Comparison of ENCODE assay signal across 10 cellular contexts in genomic region chr5:32027093-32027716, GRCh38.
A peak's percentile ranks its signal among the peaks of the same experiment; 100 is the strongest.
DNase-seq lines count a peak whose midpoint lies in the region; ATAC-seq and TF ChIP-seq lines count a peak whose summit lies in the region.
"Had no signal": no experiment of that assay in that cellular context is flagged by ENCODE, and none has a peak within 500 bp of the region (broad histone marks: within the 10 kb centered on the region; RNA-seq: fewer than 3 reads in every experiment).

No MANE protein-coding gene starts in this region.

- no peaks in the 10 kb centered on the region for H4K20me1 ChIP-seq in BLaER1

- H3K4me3 Mint-ChIP-seq in WTC11 = no peak overlapping the region

- H3K36me3 Mint-ChIP-seq in WTC11 = no peaks in the 10 kb centered on the region
- H3K36me3 Mint-ChIP-seq: activated naive CD4-positive, alpha-beta T cell treated with anti-CD3 and anti-CD28 coated beads, Interleukin-2, amount 50 U/mL, for 72 hours had no signal

- CTCF ChIA-PET in WTC11 (lab: Charles Lee) = interaction anchor here (1.1 to 2.0 kb wide), 5 partner anchors 29 to 218 kb away, joined by 3 to 12 read pairs (median 5); no protein-coding TSS in a partner anchor

- no peak; the same call in 1 of the 2 replicates for ATAC-seq in WTC11
- ATAC-seq in HG03378 (IDR thresholded peaks at IDR 0.05; ENCODE audit: unreplicated experiment) = no peak
- ATAC-seq: activated naive CD4-positive, alpha-beta T cell treated with anti-CD3 and anti-CD28 coated beads, Interleukin-2, amount 50 U/mL, for 72 hours had no signal

- H3K27ac ChIP-seq in BLaER1 = no peak overlapping the region

- POLR2A ChIA-PET in WTC11 (lab: Charles Lee) = interaction anchor here (0.6 kb wide), 2 partner anchors 190 to 230 kb away, joined by 3 to 14 read pairs; no protein-coding TSS in a partner anchor

- no peaks in the 10 kb centered on the region for H3K9me3 ChIP-seq in BLaER1

- no peaks in the 10 kb centered on the region for H3K36me3 ChIP-seq in BLaER1

- H3K4me1 ChIP-seq in BLaER1 = peaks cover 9% of the 10 kb centered on the region

- no peak for TF ChIP-seq CTCF in WTC11 (IDR thresholded peaks at IDR 0.05)
- TF ChIP-seq CTCF in foreskin fibroblast (IDR thresholded peaks at IDR 0.05; ENCODE audit: low read depth, low read length) = no peak

- H3K4me3 ChIP-seq in BLaER1 = no peak overlapping the region
- H3K4me3 ChIP-seq in foreskin fibroblast (ENCODE audit: low read depth in 1 of 2, low read length in 2 of 2) = peak overlapping the region; percentile 1 to 35

- no peaks in the 10 kb centered on the region for H3K9me3 Mint-ChIP-seq in WTC11
- H3K9me3 Mint-ChIP-seq: activated naive CD4-positive, alpha-beta T cell treated with anti-CD3 and anti-CD28 coated beads, Interleukin-2, amount 50 U/mL, for 72 hours had no signal

- peak overlapping the region; percentile 32; the same call in 1 of the 2 replicates for H3K4me2 ChIP-seq in BLaER1

- H3K4me1 Mint-ChIP-seq in WTC11 = peaks cover 34% of the 10 kb centered on the region

- DNase-seq in WTC11 (ENCODE audit: low spot score) (no peak), foreskin fibroblast (no peak), putamen (ENCODE audit: low spot score) (peak; percentile 81), SHP77 treated with DMSO at 0.1 percent for 48 hours (lab: John Stamatoyannopoulos, UW) (no peak)
- no peak for DNase-seq in activated T-cell treated with anti-CD3 and anti-CD28 coated beads, Interleukin-2, amount 50 U/mL, for 1 hour
- DNase-seq in activated CD8-positive, alpha-beta memory T cell treated with anti-CD3 and anti-CD28 coated beads for 24 hours = no peak
- DNase-seq: NCI-H524 had no signal

- no peaks in the 10 kb centered on the region for H3K27me3 ChIP-seq in BLaER1

- H3K27ac Mint-ChIP-seq in WTC11 = peak overlapping the region; percentile 85; the same call in 1 of the 2 replicates
- H3K27ac Mint-ChIP-seq: activated naive CD4-positive, alpha-beta T cell treated with anti-CD3 and anti-CD28 coated beads, Interleukin-2, amount 50 U/mL, for 72 hours had no signal

- no peaks in the 10 kb centered on the region; the same call in 1 of the 2 replicates for H3K27me3 Mint-ChIP-seq in WTC11 (ENCODE audit: low read depth)

- H3K9ac ChIP-seq in BLaER1 = no peak overlapping the region

TF ChIP-seq in WTC11, 78 proteins besides CTCF, POLR2A, EP300 and RAD21:
- TF ChIP-seq PRRX2 (CRISPR knock-in tag; IDR thresholded peaks at IDR 0.05) (no peak), USF2 (CRISPR knock-in tag; IDR thresholded peaks at IDR 0.05) (no peak), IRF1 (CRISPR knock-in tag; IDR thresholded peaks at IDR 0.05) (no peak), ZNF138 (CRISPR knock-in tag; conservative IDR thresholded peaks at IDR 0.05) (no peak), ATF1 (CRISPR knock-in tag; IDR thresholded peaks at IDR 0.05) (no peak), ZNF232 (CRISPR knock-in tag; IDR thresholded peaks at IDR 0.05) (no peak), MAX (CRISPR knock-in tag; IDR thresholded peaks at IDR 0.05) (no peak), TCF7 (CRISPR knock-in tag; IDR thresholded peaks at IDR 0.05; ENCODE audit: low read depth) (no peak), FOXP4 (CRISPR knock-in tag; IDR thresholded peaks at IDR 0.05) (no peak), TEAD4 (CRISPR knock-in tag; IDR thresholded peaks at IDR 0.05) (no peak), SOX15 (CRISPR knock-in tag; IDR thresholded peaks at IDR 0.05) (no peak), ZNF512 (CRISPR knock-in tag; IDR thresholded peaks at IDR 0.05; ENCODE audit: borderline replicate concordance) (no peak)
